Comparison of ENCODE assay signal across 30 cellular contexts in the genomic region with DNA sequence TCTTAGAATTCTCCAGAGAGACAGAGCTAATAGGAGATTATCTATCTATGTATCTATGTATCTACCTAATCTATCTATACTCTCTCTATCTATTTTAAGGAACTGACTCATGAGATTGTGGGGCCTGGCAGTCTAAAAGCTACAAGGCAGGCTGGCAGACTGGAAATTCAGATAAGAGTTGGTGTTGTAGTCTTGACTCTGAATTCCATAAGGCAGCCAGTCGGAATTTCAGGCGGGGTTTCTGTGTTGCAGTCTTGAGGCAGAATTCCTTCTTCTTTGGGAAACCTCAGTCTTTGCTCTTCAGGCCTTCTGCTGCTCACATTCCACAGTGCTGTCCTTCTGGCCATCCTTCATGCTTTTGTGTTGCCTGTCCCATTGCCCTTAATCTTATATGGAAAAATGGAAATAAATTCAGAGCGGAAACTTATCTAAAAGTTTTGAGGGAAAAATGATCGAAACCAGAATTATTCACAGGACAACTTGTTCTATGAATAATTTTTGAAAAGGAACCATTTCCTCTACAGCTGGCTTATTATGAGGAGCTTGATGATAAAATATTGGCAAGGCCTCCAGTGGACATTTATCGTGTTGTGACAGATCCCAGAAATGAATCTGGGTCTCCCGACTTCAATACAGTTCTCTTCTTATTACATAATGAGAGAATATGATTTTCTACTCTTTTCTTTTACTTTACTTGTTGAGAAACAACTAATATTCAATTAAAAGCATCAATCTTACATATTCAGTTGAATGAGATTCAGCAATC. TPM values are rescaled to one million over a fixed set of nuclear protein-coding genes. Genes with fewer than 3 reads are reported as not detected.
"Had no signal": no experiment of that assay in that cellular context is flagged by ENCODE, and none has a peak within 500 bp of the region (broad histone marks: within the 10 kb centered on the region; RNA-seq: fewer than 3 reads in every experiment).

No MANE protein-coding gene starts in this region.

- H3K36me3 ChIP-seq: breast epithelium, esophagus squamous epithelium, gastrocnemius medialis, suprapubic skin, tibial artery, WERI-Rb-1 had no signal

- H3K4me3 ChIP-seq: breast epithelium, esophagus squamous epithelium, gastrocnemius medialis, hepatocyte, lung, psoas muscle, suprapubic skin, tibial artery had no signal

- H3K79me2 ChIP-seq: hepatocyte, parathyroid adenoma had no signal

- H3K9me3 ChIP-seq: breast epithelium, esophagus squamous epithelium, gastrocnemius medialis, psoas muscle, suprapubic skin had no signal

- H2AFZ ChIP-seq: hepatocyte, parathyroid adenoma had no signal

- H3K27me3 ChIP-seq: breast epithelium, esophagus squamous epithelium, gastrocnemius medialis, hepatocyte, suprapubic skin, tibial artery had no signal

- H3K4me1 ChIP-seq: breast epithelium, esophagus squamous epithelium, gastrocnemius medialis, parathyroid adenoma, psoas muscle, suprapubic skin had no signal

- ATAC-seq: activated CD4-positive, CD25-positive, alpha-beta regulatory T cell treated with anti-CD3 and anti-CD28 coated beads, Interleukin-2, amount 50 U/mL, for 24 hours; gastrocnemius medialis; naive thymus-derived CD4-positive, alpha-beta T cell; psoas muscle; stimulated activated naive B cell treated with anti-CD40 and anti-IgM and Interleukin-4, amounts not matched to agents 10 μg/mL and 1 μg/mL and 100 μg/mL, for 72 hours had no signal

- FAIRE-seq: kidney, TTC549 had no signal

- H3K4me2 ChIP-seq: hepatocyte had no signal

- H3K27ac ChIP-seq: breast epithelium, epithelial cell of prostate, esophagus squamous epithelium, gastrocnemius medialis, hepatocyte, parathyroid adenoma, psoas muscle, suprapubic skin, tibial artery, WERI-Rb-1 had no signal

- DNase-seq: activated CD4-positive, alpha-beta T cell treated with anti-CD3 and anti-CD28 coated beads for 48 hours; activated CD4-positive, alpha-beta T cell treated with anti-CD3 and anti-CD28 coated beads, Interleukin-2, amount 50 U/mL, for 48 hours; activated CD8-positive, alpha-beta memory T cell treated with anti-CD3 and anti-CD28 coated beads, Interleukin-2, amount 50 U/mL, for 4 hours; activated gamma-delta T cell; activated naive CD4-positive, alpha-beta T cell treated with anti-CD3 and anti-CD28 coated beads, Interleukin-2, amount 10 ng/mL, durations not matched to agents 7 days and 5 days; activated naive CD8-positive, alpha-beta T cell treated with anti-CD3 and anti-CD28 coated beads, Interleukin-2, amount 10 ng/mL, durations not matched to agents 7 days and 5 days; activated T-cell treated with anti-CD3 and anti-CD28 coated beads, Interleukin-2, amount 50 U/mL, for 24 hours; amniotic stem cell; esophagus squamous epithelium; gastrocnemius medialis; glutamatergic neuron; kidney; naive thymus-derived CD4-positive, alpha-beta T cell; nucleus accumbens; psoas muscle; stimulated activated CD4-positive, alpha-beta T cell treated with anti-CD3 and anti-CD28 coated beads, Interleukin-15, amount 100 ng/mL, for 24 hours; stimulated activated CD4-positive, alpha-beta T cell treated with anti-CD3 and anti-CD28 coated beads, Interleukin-2, amount 100 ng/mL, for 24 hours; stimulated activated naive B cell treated with anti-CD40 and anti-IgM and Interleukin-4, amounts not matched to agents 10 μg/mL and 1 μg/mL and 100 μg/mL, for 72 hours; T-helper 1 cell; tibial artery; WERI-Rb-1 had no signal

- H3K9ac ChIP-seq: parathyroid adenoma had no signal

RNA-seq across cellular contexts. Expression of a gene that starts 10.8 kb away (rescaled TPM):
- total RNA-seq: activated naive CD8-positive, alpha-beta T cell treated with anti-CD3 and anti-CD28 coated beads, Interleukin-2, amount 10 ng/mL, durations not matched to agents 7 days and 5 days had no signal
- polyA plus RNA-seq: naive thymus-derived CD4-positive, alpha-beta T cell; neural cell had no signal
